24 cellular contexts compared by ENCODE assay signal in the genomic region with DNA sequence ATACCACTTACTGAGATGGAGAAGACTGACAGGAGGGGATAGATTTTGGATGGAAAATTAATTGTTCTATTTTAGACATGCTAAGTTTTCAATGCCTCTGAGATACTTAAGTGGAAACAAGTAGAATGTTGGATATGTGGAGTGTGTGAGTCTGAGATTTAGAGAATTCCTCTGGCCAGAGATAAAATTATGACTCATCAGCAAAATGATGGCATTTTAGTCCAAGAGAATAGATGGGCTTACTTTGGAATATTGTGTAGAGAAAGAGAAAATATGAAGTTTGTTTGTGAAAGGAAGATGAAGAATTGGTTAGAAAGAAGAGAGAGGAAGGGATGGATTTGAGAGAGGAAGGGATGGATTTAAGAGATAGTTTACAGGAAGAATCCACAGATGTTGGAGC.
"Had no signal": no experiment of that assay in that cellular context is flagged by ENCODE, and none has a peak within 500 bp of the region (broad histone marks: within the 10 kb centered on the region; RNA-seq: fewer than 3 reads in every experiment).

No MANE protein-coding gene starts in this region.

- DNase-seq: Kasumi-1, MV-4-11, NCI-H1048, NCI-H1105, NCI-H1417, NCI-H1436 treated with DMSO at 0.1 percent for 48 hours, NCI-H1694, NCI-H187 treated with DMSO at 0.1 percent for 48 hours, NCI-H2029 treated with DMSO at 0.1 percent for 48 hours, NCI-H2171 treated with DMSO at 0.1 percent for 48 hours, NCI-H446, NCI-H510A, NCI-H524 treated with DMSO at 0.1 percent for 48 hours, NCI-H69, NCI-H774, Right ventricle myocardium superior, RPMI8226, SIG-M5 had no signal

- H3K4me3 ChIP-seq: SJSA1, SK-N-MC had no signal

- H3K27me3 ChIP-seq: SJSA1 had no signal

- H3K9ac ChIP-seq: KMS-11 had no signal

- H3K4me1 ChIP-seq: SJSA1 had no signal

- H3K27ac ChIP-seq: HL-60, KMS-11, SJSA1, SK-N-MC had no signal

- H3K9me3 ChIP-seq: SJSA1 had no signal

- H3K4me2 ChIP-seq: KMS-11 had no signal

- H3K36me3 ChIP-seq: SJSA1 had no signal

- FAIRE-seq: HTR-8/SVneo, RCC 7860 had no signal
